Comparison of ENCODE assay signal across 8 cellular contexts in the genomic region with DNA sequence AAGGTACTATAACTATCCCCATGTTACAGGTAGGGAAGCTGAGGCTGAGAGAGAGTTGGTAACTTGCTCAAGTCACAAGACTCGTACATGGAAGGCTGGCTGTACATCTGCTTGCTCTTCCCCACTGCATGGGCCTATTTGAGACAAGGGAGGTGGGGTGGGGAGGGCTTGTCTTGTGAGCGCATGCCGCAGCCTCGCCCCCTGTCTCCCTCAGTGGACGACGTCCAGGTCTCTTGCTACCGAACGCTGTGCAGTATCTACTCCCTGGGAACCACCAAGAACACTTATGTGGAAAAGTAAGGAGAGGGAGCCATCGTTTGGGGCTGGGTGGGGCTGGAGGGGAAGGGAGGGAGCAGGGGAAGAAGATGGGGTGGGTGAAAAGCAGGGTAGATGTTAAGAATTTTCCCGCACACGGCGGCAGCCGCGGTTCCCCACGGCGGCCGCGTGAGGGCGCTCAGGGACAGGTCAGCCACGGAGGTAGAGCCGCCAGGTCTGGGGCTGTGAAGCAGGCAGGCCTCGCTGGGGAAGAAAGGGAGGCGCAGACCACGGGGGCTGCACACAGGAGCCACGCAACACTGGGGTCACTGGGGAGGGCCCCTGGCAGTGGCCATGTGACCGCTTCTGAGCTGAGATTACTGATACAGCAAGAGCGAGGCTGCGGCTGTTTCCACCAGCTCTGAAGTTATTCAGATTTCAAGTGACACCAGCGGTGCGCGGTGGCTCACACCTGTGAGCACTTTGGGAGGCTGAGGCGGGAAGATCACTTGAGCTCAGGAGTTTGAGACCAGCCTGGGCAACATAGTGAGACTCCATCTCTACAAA.
A peak's percentile ranks its signal among the peaks of the same experiment; 100 is the strongest.
DNase-seq lines count a peak whose midpoint lies in the region; ATAC-seq and TF ChIP-seq lines count a peak whose summit lies in the region.

No MANE protein-coding gene starts in this region.

- peak; percentile 60 for DNase-seq in NK-92 treated with Interleukin-12 subunit alpha and Interleukin-12 subunit beta, amount 100 ng/mL, for 24 hours (lab: John Stamatoyannopoulos, UW)
- DNase-seq in NK-92 (lab: John Stamatoyannopoulos, UW; ENCODE audit: unreplicated experiment): no peak
- DNase-seq in NCI-H146 (lab: John Stamatoyannopoulos, UW): peak; percentile 63
- peak; percentile 65 to 81 for DNase-seq in T47D (ENCODE audit: low read depth in 1 of 2, low spot score in 1 of 2)
- DNase-seq in islet precursor cell: peak; percentile 85
- DNase-seq in stimulated activated CD4-positive, alpha-beta T cell treated with anti-CD3 and anti-CD28 coated beads, Interleukin-1b, Interleukin-23, amount 100 ng/mL, for 48 hours: peak; percentile 77

- in situ Hi-C loops in T47D (cut with HindIII; ENCODE audit: low pct_unique_long_range_greater_than_20kb, low sequenced_read_pairs): no loop called here

- TF ChIP-seq CTCF in WI38 (IDR thresholded peaks at IDR 0.05; ENCODE audit: low read depth, low read length): peak; percentile 79

- no peak overlapping the region for H3K4me3 ChIP-seq in WI38 (ENCODE audit: low read depth, low read length)

- ATAC-seq in HG03378 (IDR thresholded peaks at IDR 0.05; ENCODE audit: unreplicated experiment): no peak
